17 cellular contexts compared by ENCODE assay signal in genomic region chr2:186105016-186105415, GRCh38.
A peak's percentile ranks its signal among the peaks of the same experiment; 100 is the strongest.
DNase-seq lines count a peak whose midpoint lies in the region; ATAC-seq and TF ChIP-seq lines count a peak whose summit lies in the region.
"Had no signal": no experiment of that assay in that cellular context is flagged by ENCODE, and none has a peak within 500 bp of the region (broad histone marks: within the 10 kb centered on the region; RNA-seq: fewer than 3 reads in every experiment).

No MANE protein-coding gene starts in this region.

- no peaks in the 10 kb centered on the region for H3F3A ChIP-seq in GM23248 (ENCODE audit: insufficient read depth)

- no peaks in the 10 kb centered on the region for H3K4me1 Mint-ChIP-seq in natural killer cell treated with Interleukin-12 subunit alpha and Interleukin-12 subunit beta and Interleukin-15 and Interleukin-18, amount 100 ng/mL, for 72 hours (ENCODE audit: low read depth in 2 of 2)
- H3K4me1 Mint-ChIP-seq: B cell had no signal

- no peak overlapping the region for H3K4me2 ChIP-seq in GM23248 (ENCODE audit: unreplicated experiment)

- H3K9me3 ChIP-seq in GM23248 (ENCODE audit: low read depth) (no peaks in the 10 kb centered on the region), RWPE2 (ENCODE audit: severe bottlenecking) (no peaks in the 10 kb centered on the region)

- H3K27ac ChIP-seq in GM23248 (no peak overlapping the region), RWPE2 (ENCODE audit: poor library complexity, severe bottlenecking) (no peak overlapping the region), foreskin keratinocyte (no peak overlapping the region)

- H3K36me3 ChIP-seq in GM23248 (ENCODE audit: low read depth) (no peaks in the 10 kb centered on the region), RWPE2 (ENCODE audit: low read depth) (no peaks in the 10 kb centered on the region)

- H4K20me1 ChIP-seq in GM23248 (ENCODE audit: insufficient read depth), result no peaks in the 10 kb centered on the region

- H3K36me3 Mint-ChIP-seq in natural killer cell treated with Interleukin-12 subunit alpha and Interleukin-12 subunit beta and Interleukin-15 and Interleukin-18, amount 100 ng/mL, for 72 hours, result peaks cover 4% of the 10 kb centered on the region
- H3K36me3 Mint-ChIP-seq: CD4-positive, CD25-positive, alpha-beta regulatory T cell had no signal

- peaks cover 13% of the 10 kb centered on the region for H3K9me3 Mint-ChIP-seq in natural killer cell treated with Interleukin-12 subunit alpha and Interleukin-12 subunit beta and Interleukin-15 and Interleukin-18, amount 100 ng/mL, for 72 hours

- no peak overlapping the region for H3K9ac ChIP-seq in GM23248

- no peaks in the 10 kb centered on the region for H3K79me2 ChIP-seq in GM23248 (ENCODE audit: insufficient read depth)

- H2AFZ ChIP-seq in GM23248, result no peak overlapping the region

- in situ Hi-C loops in GM23248 (cut with MboI), result no loop called here

- no peak overlapping the region for H3K4me3 Mint-ChIP-seq in natural killer cell treated with Interleukin-12 subunit alpha and Interleukin-12 subunit beta and Interleukin-15 and Interleukin-18, amount 100 ng/mL, for 72 hours
- H3K4me3 Mint-ChIP-seq: B cell; CD4-positive, CD25-positive, alpha-beta regulatory T cell had no signal

- H3K4me3 ChIP-seq in GM23248 (no peak overlapping the region), RWPE2 (ENCODE audit: severe bottlenecking) (no peak overlapping the region)

- no peak overlapping the region for H3K27ac Mint-ChIP-seq in natural killer cell treated with Interleukin-12 subunit alpha and Interleukin-12 subunit beta and Interleukin-15 and Interleukin-18, amount 100 ng/mL, for 72 hours
- H3K27ac Mint-ChIP-seq: B cell; CD4-positive, CD25-positive, alpha-beta regulatory T cell had no signal

- DNase-seq in GM23248 (peak; percentile 34), RWPE2 (ENCODE audit: low spot score) (no peak), dermis blood vessel endothelial cell (peak; percentile 4), foreskin keratinocyte (peak; percentile 67 to 82), DMS53 treated with DMSO at 0.1 percent for 48 hours (lab: John Stamatoyannopoulos, UW; ENCODE audit: unreplicated experiment) (no peak), NCI-H1930 (lab: John Stamatoyannopoulos, UW) (no peak)
- DNase-seq in natural killer cell treated with Interleukin-12 subunit alpha and Interleukin-12 subunit beta and Interleukin-15 and Interleukin-18, amount 100 ng/mL, for 72 hours (ENCODE audit: low spot score), result no peak
- DNase-seq: CD4-positive, CD25-positive, alpha-beta regulatory T cell; COR-L47; GOT3; KG1; NCI-H1417; NCI-H187 treated with DMSO at 0.1 percent for 48 hours; NCI-H774; SHP77 treated with DMSO at 0.1 percent for 48 hours had no signal

- H3K27me3 ChIP-seq in GM23248 (replicated peaks; ENCODE audit: insufficient read depth) (no peaks in the 10 kb centered on the region), RWPE2 (ENCODE audit: insufficient read depth, poor library complexity, severe bottlenecking) (no peaks in the 10 kb centered on the region), foreskin keratinocyte (no peaks in the 10 kb centered on the region)

- ATAC-seq in RWPE2 (ENCODE audit: low read depth), result peak; percentile 50; the same call in 1 of the 3 replicates
- peak; percentile 98 for ATAC-seq in foreskin keratinocyte
- ATAC-seq in natural killer cell treated with Interleukin-12 subunit alpha and Interleukin-12 subunit beta and Interleukin-15 and Interleukin-18, amount 100 ng/mL, for 72 hours, result no peak
- ATAC-seq in HG03175 (IDR thresholded peaks at IDR 0.05; ENCODE audit: unreplicated experiment), result no peak

- no peaks in the 10 kb centered on the region for H3K27me3 Mint-ChIP-seq in natural killer cell treated with Interleukin-12 subunit alpha and Interleukin-12 subunit beta and Interleukin-15 and Interleukin-18, amount 100 ng/mL, for 72 hours
- H3K27me3 Mint-ChIP-seq: B cell; CD4-positive, CD25-positive, alpha-beta regulatory T cell had no signal

- H3K9me2 ChIP-seq in GM23248 (ENCODE audit: insufficient read depth), result no peaks in the 10 kb centered on the region

- TF ChIP-seq CTCF in RWPE2 (IDR thresholded peaks at IDR 0.05; ENCODE audit: poor library complexity, severe bottlenecking) (no peak), foreskin keratinocyte (conservative IDR thresholded peaks at IDR 0.05) (no peak)

- no peaks in the 10 kb centered on the region for H3K4me1 ChIP-seq in GM23248 (ENCODE audit: insufficient read depth)
- no peaks in the 10 kb centered on the region for H3K4me1 ChIP-seq in RWPE2 (ENCODE audit: insufficient read depth, poor library complexity, severe bottlenecking)
- no peaks in the 10 kb centered on the region for H3K4me1 ChIP-seq in foreskin keratinocyte

Comparison
In these comparisons a context has a peak if more than half of its experiments do, and no peak if none do; other contexts are left out.
1. DNase-seq: peak in GM23248 (single experiment), dermis blood vessel endothelial cell (single experiment) and foreskin keratinocyte (2 of 2); none in RWPE2 (single experiment), natural killer cell treated with Interleukin-12 subunit alpha and Interleukin-12 subunit beta and Interleukin-15 and Interleukin-18, amount 100 ng/mL, for 72 hours (single experiment), DMS53 treated with DMSO at 0.1 percent for 48 hours (single experiment) and NCI-H1930 (0 of 2).
2. ATAC-seq: peak in RWPE2 (single experiment) and foreskin keratinocyte (single experiment); none in natural killer cell treated with Interleukin-12 subunit alpha and Interleukin-12 subunit beta and Interleukin-15 and Interleukin-18, amount 100 ng/mL, for 72 hours (0 of 2) and HG03175 (single experiment).